ENCODE assay signal across 14 cellular contexts in genomic region chr6:83138758-83139157, GRCh38. TPM values are rescaled to one million over a fixed set of nuclear protein-coding genes. Genes with fewer than 3 reads are reported as not detected.
DNase-seq lines count a peak whose midpoint lies in the region; ATAC-seq, FAIRE-seq and TF ChIP-seq lines count a peak whose summit lies in the region.
"Had no signal": no experiment of that assay in that cellular context is flagged by ENCODE, and none has a peak within 500 bp of the region (broad histone marks: within the 10 kb centered on the region; RNA-seq: fewer than 3 reads in every experiment).

No MANE protein-coding gene starts in this region.

- H3K4me1 ChIP-seq in foreskin keratinocyte: peaks cover 8% of the 10 kb centered on the region
- H3K4me1 ChIP-seq: BLaER1 treated with 17β-estradiol and CSF1 and Interleukin-3, amounts not matched to agents 10 nM and 100 nM had no signal

- H3K9me3 Mint-ChIP-seq in WTC11 (no peaks in the 10 kb centered on the region), type B pancreatic cell (no peaks in the 10 kb centered on the region)
- H3K9me3 Mint-ChIP-seq: CD8-positive, alpha-beta T cell; H9 had no signal

- H3K4me1 Mint-ChIP-seq in WTC11 (no peaks in the 10 kb centered on the region), type B pancreatic cell (ENCODE audit: unreplicated experiment) (no peaks in the 10 kb centered on the region)
- H3K4me1 Mint-ChIP-seq: B cell, H9 had no signal

- H3K27me3 Mint-ChIP-seq in WTC11 (ENCODE audit: low read depth) (no peaks in the 10 kb centered on the region), type B pancreatic cell (no peaks in the 10 kb centered on the region)
- H3K27me3 Mint-ChIP-seq: B cell had no signal

- no peak for DNase-seq in HTR-8/SVneo (ENCODE audit: insufficient read length, low spot score)
- DNase-seq in WTC11 (ENCODE audit: low spot score): no peak
- peak; percentile 32 to 66 for DNase-seq in foreskin keratinocyte
- DNase-seq in Kasumi-1 (lab: John Stamatoyannopoulos, UW): no peak
- no peak for DNase-seq in activated effector memory CD4-positive, alpha-beta T cell treated with Interleukin-2 at 50 U/mL for 16 hours
- DNase-seq in type B pancreatic cell (ENCODE audit: extremely low spot score, unreplicated experiment): no peak
- DNase-seq: Calu3; CD8-positive, alpha-beta T cell; DMS79 treated with DMSO at 0.1 percent for 48 hours; GF-D8; H9 had no signal

- FAIRE-seq in HTR-8/SVneo (lab: Jason Lieb, UNC): peak; percentile 57
- FAIRE-seq: H1 had no signal

- peaks cover 11% of the 10 kb centered on the region for H3K36me3 Mint-ChIP-seq in WTC11
- H3K36me3 Mint-ChIP-seq in type B pancreatic cell: peaks cover 19% of the 10 kb centered on the region

- H3K27ac ChIP-seq in foreskin keratinocyte: no peak overlapping the region
- H3K27ac ChIP-seq: BLaER1 treated with 17β-estradiol and CSF1 and Interleukin-3, amounts not matched to agents 10 nM and 100 nM had no signal

- no peak for TF ChIP-seq CTCF in WTC11 (IDR thresholded peaks at IDR 0.05)
- TF ChIP-seq CTCF in foreskin keratinocyte (conservative IDR thresholded peaks at IDR 0.05): no peak
- TF ChIP-seq CTCF in type B pancreatic cell (conservative IDR thresholded peaks at IDR 0.05): no peak

- POLR2A ChIA-PET in WTC11 (lab: Charles Lee): no interaction called here

- CTCF ChIA-PET in WTC11 (lab: Charles Lee): no interaction called here

- H3K27ac Mint-ChIP-seq in WTC11 (peak overlapping the region; percentile 68; the same call in 1 of the 2 replicates), type B pancreatic cell (no peak overlapping the region)
- H3K27ac Mint-ChIP-seq: B cell; CD8-positive, alpha-beta T cell; H9 had no signal

- H3K27me3 ChIP-seq in foreskin keratinocyte: no peaks in the 10 kb centered on the region
- H3K27me3 ChIP-seq: BLaER1 treated with 17β-estradiol and CSF1 and Interleukin-3, amounts not matched to agents 10 nM and 100 nM had no signal

- no peak for ATAC-seq in WTC11
- peak; percentile 79 for ATAC-seq in foreskin keratinocyte
- ATAC-seq: CD8-positive, alpha-beta T cell had no signal

- H3K4me3 Mint-ChIP-seq in WTC11 (no peak overlapping the region), type B pancreatic cell (no peak overlapping the region)
- H3K4me3 Mint-ChIP-seq: B cell; CD8-positive, alpha-beta T cell; H9 had no signal

TF ChIP-seq in WTC11, 78 proteins besides CTCF, POLR2A, EP300 and RAD21:
- no peak for TF ChIP-seq E2F1 (CRISPR knock-in tag; IDR thresholded peaks at IDR 0.05)

RNA-seq across cellular contexts. Expression of gene PGM3, which starts 54.3 kb away (rescaled TPM):
- 67.4 to 70.0 TPM (median 67.6 TPM) in 3 replicates for total RNA-seq in WTC11 (2021)
- total RNA-seq in foreskin keratinocyte: 32.3 and 40.6 TPM in 2 replicates
- polyA plus RNA-seq in foreskin keratinocyte: 17.5 and 18.7 TPM in 2 replicates
- 61.4 and 72.7 TPM in 2 replicates for total RNA-seq in type B pancreatic cell (ENCODE audit: low replicate concordance)

RNA-seq across cellular contexts. Expression of gene RWDD2A, which starts 54.4 kb away (rescaled TPM):
- total RNA-seq in WTC11 (2021) (5.1 to 5.2 TPM (median 5.2 TPM) in 3 replicates), foreskin keratinocyte (1.1 TPM in 2 replicates), type B pancreatic cell (ENCODE audit: low replicate concordance) (3.6 and 4.5 TPM in 2 replicates)
- 0.91 and 0.94 TPM in 2 replicates for polyA plus RNA-seq in foreskin keratinocyte

Comparison
In these comparisons a context has a peak if more than half of its experiments do, and no peak if none do; other contexts are left out.
1. DNase-seq: peak in foreskin keratinocyte (2 of 2); none in HTR-8/SVneo (single experiment), WTC11 (single experiment), Kasumi-1 (0 of 2), activated effector memory CD4-positive, alpha-beta T cell treated with Interleukin-2 at 50 U/mL for 16 hours (single experiment) and type B pancreatic cell (single experiment).